Comparison of ENCODE assay signal across 1 cellular context in genomic region chr19:16207490-16208025, GRCh38.
TF ChIP-seq lines count a peak whose summit lies in the region.

No MANE protein-coding gene starts in this region.

TF ChIP-seq in GM12878, 131 proteins besides CTCF, POLR2A, EP300 and RAD21:
- TF ChIP-seq MLLT1 (IDR thresholded peaks at IDR 0.05) (no peak), BCL11A (IDR thresholded peaks at IDR 0.05; ENCODE audit: low read depth, low read length) (no peak)
